1 cellular context compared by ENCODE assay signal in the genomic region with DNA sequence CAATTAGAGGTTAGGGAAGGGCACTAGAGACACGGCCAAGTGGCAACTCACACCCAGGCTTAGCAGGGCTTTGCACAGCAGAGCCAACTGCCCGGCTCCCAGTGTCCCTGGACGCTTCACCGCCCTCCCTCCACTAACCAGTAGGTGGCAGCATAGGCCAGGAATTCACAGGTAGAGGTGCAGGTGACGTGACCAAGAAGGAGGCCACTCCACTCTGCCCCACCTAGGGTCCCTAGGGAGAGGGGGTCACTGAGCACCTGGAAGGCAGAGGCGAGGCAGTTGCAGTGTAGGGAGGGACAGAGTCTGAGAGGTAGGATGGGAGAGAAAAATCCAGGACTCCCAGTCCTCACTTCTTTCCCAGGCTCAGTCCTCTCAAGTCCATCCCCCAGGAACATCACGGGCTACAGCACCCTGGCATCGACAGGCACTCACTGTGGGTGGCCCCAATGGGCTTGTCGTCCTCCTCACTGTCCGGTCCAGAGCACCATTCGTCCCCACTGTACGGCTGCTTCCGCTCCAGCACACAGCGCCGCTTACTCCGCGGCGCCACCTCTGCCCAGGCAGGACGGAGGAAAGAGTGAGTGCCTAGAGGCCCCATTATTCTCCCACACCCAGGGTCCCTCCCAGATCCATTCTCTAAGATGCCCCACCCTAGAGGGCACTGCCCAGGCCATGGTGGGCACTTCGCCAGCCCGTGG.
A peak's percentile ranks its signal among the peaks of the same experiment; 100 is the strongest.
TF ChIP-seq lines count a peak whose summit lies in the region.

No MANE protein-coding gene starts in this region.

TF ChIP-seq in HEK293, 187 proteins besides CTCF, POLR2A, EP300 and RAD21 (continued from another document):
- TF ChIP-seq PATZ1 (tag by site-specific recombination; IDR thresholded peaks at IDR 0.05) (peak; percentile 52), ZNF658 (tag by site-specific recombination; IDR thresholded peaks at IDR 0.05) (no peak), MZF1 (tag by site-specific recombination; IDR thresholded peaks at IDR 0.05; ENCODE audit: borderline replicate concordance) (no peak), BCL11B (tag by site-specific recombination; IDR thresholded peaks at IDR 0.05; ENCODE audit: low read depth) (0 out of 2 replicates have a peak, but pooled peaks have one; percentile 44), ZNF221 (tag by site-specific recombination; IDR thresholded peaks at IDR 0.05; ENCODE audit: borderline replicate concordance) (no peak), ZNF16 (tag by site-specific recombination; IDR thresholded peaks at IDR 0.05; ENCODE audit: low read depth) (no peak), ZBTB21 (tag by site-specific recombination; IDR thresholded peaks at IDR 0.05) (no peak), PRDM6 (tag by site-specific recombination; IDR thresholded peaks at IDR 0.05) (no peak), ZNF623 (tag by site-specific recombination; IDR thresholded peaks at IDR 0.05) (no peak), ZFP37 (tag by site-specific recombination; IDR thresholded peaks at IDR 0.05) (0 out of 2 replicates have a peak, but pooled peaks have one; percentile 31), YY2 (tag by site-specific recombination; IDR thresholded peaks at IDR 0.05) (no peak), ZNF529 (tag by site-specific recombination; IDR thresholded peaks at IDR 0.05; ENCODE audit: insufficient replicate concordance) (no peak), SP3 (tag by site-specific recombination; IDR thresholded peaks at IDR 0.05) (no peak), GLIS2 (tag by site-specific recombination; IDR thresholded peaks at IDR 0.05) (peak; percentile 84), ZNF514 (tag by site-specific recombination; IDR thresholded peaks at IDR 0.05) (no peak), ZSCAN18 (tag by site-specific recombination; IDR thresholded peaks at IDR 0.05) (no peak), ZNF558 (tag by site-specific recombination; IDR thresholded peaks at IDR 0.05) (no peak), TCF7L2 (IDR thresholded peaks at IDR 0.05; ENCODE audit: borderline replicate concordance, low read depth, low read length) (no peak), ZNF747 (tag by site-specific recombination; IDR thresholded peaks at IDR 0.05) (no peak), ZNF530 (tag by site-specific recombination; IDR thresholded peaks at IDR 0.05; ENCODE audit: low read depth) (no peak), ZNF138 (tag by site-specific recombination; IDR thresholded peaks at IDR 0.05; ENCODE audit: borderline replicate concordance) (no peak), ZNF837 (tag by site-specific recombination; IDR thresholded peaks at IDR 0.05) (no peak), YY1 (tag by site-specific recombination; IDR thresholded peaks at IDR 0.05) (no peak), SETDB1 (IDR thresholded peaks at IDR 0.05; ENCODE audit: insufficient read length, low read length) (no peak), KLF16 (tag by site-specific recombination; IDR thresholded peaks at IDR 0.05) (no peak), ZNF423 (tag by site-specific recombination; IDR thresholded peaks at IDR 0.05) (no peak), ZNF324 (tag by site-specific recombination; IDR thresholded peaks at IDR 0.05) (no peak)
- TF ChIP-seq, protein P1, sequence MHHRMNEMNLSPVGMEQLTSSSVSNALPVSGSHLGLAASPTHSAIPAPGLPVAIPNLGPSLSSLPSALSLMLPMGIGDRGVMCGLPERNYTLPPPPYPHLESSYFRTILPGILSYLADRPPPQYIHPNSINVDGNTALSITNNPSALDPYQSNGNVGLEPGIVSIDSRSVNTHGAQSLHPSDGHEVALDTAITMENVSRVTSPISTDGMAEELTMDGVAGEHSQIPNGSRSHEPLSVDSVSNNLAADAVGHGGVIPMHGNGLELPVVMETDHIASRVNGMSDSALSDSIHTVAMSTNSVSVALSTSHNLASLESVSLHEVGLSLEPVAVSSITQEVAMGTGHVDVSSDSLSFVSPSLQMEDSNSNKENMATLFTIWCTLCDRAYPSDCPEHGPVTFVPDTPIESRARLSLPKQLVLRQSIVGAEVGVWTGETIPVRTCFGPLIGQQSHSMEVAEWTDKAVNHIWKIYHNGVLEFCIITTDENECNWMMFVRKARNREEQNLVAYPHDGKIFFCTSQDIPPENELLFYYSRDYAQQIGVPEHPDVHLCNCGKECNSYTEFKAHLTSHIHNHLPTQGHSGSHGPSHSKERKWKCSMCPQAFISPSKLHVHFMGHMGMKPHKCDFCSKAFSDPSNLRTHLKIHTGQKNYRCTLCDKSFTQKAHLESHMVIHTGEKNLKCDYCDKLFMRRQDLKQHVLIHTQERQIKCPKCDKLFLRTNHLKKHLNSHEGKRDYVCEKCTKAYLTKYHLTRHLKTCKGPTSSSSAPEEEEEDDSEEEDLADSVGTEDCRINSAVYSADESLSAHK (tag by site-specific recombination; IDR thresholded peaks at IDR 0.05), result no peak
- TF ChIP-seq, protein P2, sequence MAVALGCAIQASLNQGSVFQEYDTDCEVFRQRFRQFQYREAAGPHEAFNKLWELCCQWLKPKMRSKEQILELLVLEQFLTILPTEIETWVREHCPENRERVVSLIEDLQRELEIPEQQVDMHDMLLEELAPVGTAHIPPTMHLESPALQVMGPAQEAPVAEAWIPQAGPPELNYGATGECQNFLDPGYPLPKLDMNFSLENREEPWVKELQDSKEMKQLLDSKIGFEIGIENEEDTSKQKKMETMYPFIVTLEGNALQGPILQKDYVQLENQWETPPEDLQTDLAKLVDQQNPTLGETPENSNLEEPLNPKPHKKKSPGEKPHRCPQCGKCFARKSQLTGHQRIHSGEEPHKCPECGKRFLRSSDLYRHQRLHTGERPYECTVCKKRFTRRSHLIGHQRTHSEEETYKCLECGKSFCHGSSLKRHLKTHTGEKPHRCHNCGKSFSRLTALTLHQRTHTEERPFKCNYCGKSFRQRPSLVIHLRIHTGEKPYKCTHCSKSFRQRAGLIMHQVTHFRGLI (tag by site-specific recombination; IDR thresholded peaks at IDR 0.05), result no peak
- TF ChIP-seq, protein P3, sequence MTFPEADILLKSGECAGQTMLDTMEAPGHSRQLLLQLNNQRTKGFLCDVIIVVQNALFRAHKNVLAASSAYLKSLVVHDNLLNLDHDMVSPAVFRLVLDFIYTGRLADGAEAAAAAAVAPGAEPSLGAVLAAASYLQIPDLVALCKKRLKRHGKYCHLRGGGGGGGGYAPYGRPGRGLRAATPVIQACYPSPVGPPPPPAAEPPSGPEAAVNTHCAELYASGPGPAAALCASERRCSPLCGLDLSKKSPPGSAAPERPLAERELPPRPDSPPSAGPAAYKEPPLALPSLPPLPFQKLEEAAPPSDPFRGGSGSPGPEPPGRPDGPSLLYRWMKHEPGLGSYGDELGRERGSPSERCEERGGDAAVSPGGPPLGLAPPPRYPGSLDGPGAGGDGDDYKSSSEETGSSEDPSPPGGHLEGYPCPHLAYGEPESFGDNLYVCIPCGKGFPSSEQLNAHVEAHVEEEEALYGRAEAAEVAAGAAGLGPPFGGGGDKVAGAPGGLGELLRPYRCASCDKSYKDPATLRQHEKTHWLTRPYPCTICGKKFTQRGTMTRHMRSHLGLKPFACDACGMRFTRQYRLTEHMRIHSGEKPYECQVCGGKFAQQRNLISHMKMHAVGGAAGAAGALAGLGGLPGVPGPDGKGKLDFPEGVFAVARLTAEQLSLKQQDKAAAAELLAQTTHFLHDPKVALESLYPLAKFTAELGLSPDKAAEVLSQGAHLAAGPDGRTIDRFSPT (tag by site-specific recombination; IDR thresholded peaks at IDR 0.05), result peak; percentile 56
TF ChIP-seq in HEK293: peak in this region for 18.
